In the genomic region with DNA sequence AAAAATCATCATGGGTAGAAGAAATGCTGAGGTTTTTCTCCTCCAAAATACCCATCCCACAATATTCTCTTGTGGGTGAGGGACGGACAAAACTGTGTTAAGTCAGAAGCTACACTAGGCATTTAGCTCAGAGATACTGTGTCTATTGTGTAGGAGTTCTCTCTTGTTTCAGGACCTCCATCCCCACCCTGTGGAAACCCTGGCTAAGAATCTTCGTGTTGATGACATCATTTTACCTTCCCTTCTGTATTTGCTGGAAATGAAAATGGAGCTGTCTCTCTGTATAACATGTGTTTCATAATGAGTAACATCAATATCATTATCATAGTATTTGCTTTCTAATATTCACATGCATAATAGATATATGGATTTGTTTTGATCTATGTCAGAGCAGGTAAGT, we compare ENCODE assay signal across 19 cellular contexts.
DNase-seq lines count a peak whose midpoint lies in the region; ATAC-seq and TF ChIP-seq lines count a peak whose summit lies in the region.
"Had no signal": no experiment of that assay in that cellular context is flagged by ENCODE, and none has a peak within 500 bp of the region (broad histone marks: within the 10 kb centered on the region; RNA-seq: fewer than 3 reads in every experiment).

No MANE protein-coding gene starts in this region.

- no peak for TF ChIP-seq POLR2A in sigmoid colon (IDR thresholded peaks at IDR 0.05)

- H3K4me3 ChIP-seq in sigmoid colon: no peak overlapping the region
- H3K4me3 ChIP-seq: SK-N-MC, skin epidermis had no signal

- DNase-seq in HFFc6 (no peak), fibroblast of peridontal ligament (ENCODE audit: extremely low read depth) (peak; percentile 37), sigmoid colon (no peak), posterior vena cava (ENCODE audit: low spot score) (no peak), NK-92 (lab: John Stamatoyannopoulos, UW; ENCODE audit: unreplicated experiment) (no peak)
- DNase-seq: activated CD4-positive, CD25-positive, alpha-beta regulatory T cell treated with anti-CD3 and anti-CD28 coated beads, Interleukin-2, amount 50 U/mL, for 72 hours; activated effector memory CD4-positive, alpha-beta T cell treated with anti-CD3 and anti-CD28 coated beads, Interleukin-2, amount 50 U/mL, for 16 hours; amniotic stem cell; foreskin melanocyte; left cardiac atrium; NCI-H1436 treated with DMSO at 0.1 percent for 48 hours; stimulated activated CD4-positive, alpha-beta T cell treated with anti-CD3 and anti-CD28 coated beads, Interleukin-4, amount 100 ng/mL, for 1 hour; T1000 had no signal

- no peak overlapping the region for H3K4me3 Mint-ChIP-seq in HFFc6
- H3K4me3 Mint-ChIP-seq in activated T-helper 17 cell treated with anti-CD3 and anti-CD28 coated beads, Interleukin-2, amount 50 U/mL, for 72 hours: no peak overlapping the region

- TF ChIP-seq CTCF in HFFc6 (IDR thresholded peaks at IDR 0.05): no peak
- TF ChIP-seq CTCF in sigmoid colon (IDR thresholded peaks at IDR 0.05): no peak

- peaks cover 8% of the 10 kb centered on the region for H3K9me3 Mint-ChIP-seq in HFFc6
- no peaks in the 10 kb centered on the region for H3K9me3 Mint-ChIP-seq in activated T-helper 17 cell treated with anti-CD3 and anti-CD28 coated beads, Interleukin-2, amount 50 U/mL, for 72 hours

- no peaks in the 10 kb centered on the region for H3K9me3 ChIP-seq in sigmoid colon

- H3K36me3 Mint-ChIP-seq in HFFc6 (ENCODE audit: low read depth): peaks cover 23% of the 10 kb centered on the region
- H3K36me3 Mint-ChIP-seq in activated T-helper 17 cell treated with anti-CD3 and anti-CD28 coated beads, Interleukin-2, amount 50 U/mL, for 72 hours (ENCODE audit: low read depth): no peaks in the 10 kb centered on the region

- no peaks in the 10 kb centered on the region for H3K27me3 ChIP-seq in sigmoid colon

- TF ChIP-seq EP300 in sigmoid colon (IDR thresholded peaks at IDR 0.05): no peak

- intact Hi-C loops in sigmoid colon (cut with DNase I): no loop called here
- intact Hi-C loops in posterior vena cava (cut with DNase I): no loop called here

- H3K36me3 ChIP-seq in sigmoid colon: no peaks in the 10 kb centered on the region

- H3K4me1 ChIP-seq in sigmoid colon: peaks cover 0 to 25% (median 24%) of the 10 kb centered on the region in 4 donors
- H3K4me1 ChIP-seq: parathyroid adenoma had no signal

- H3K27ac Mint-ChIP-seq in HFFc6: peak overlapping the region; percentile 72
- H3K27ac Mint-ChIP-seq in activated T-helper 17 cell treated with anti-CD3 and anti-CD28 coated beads, Interleukin-2, amount 50 U/mL, for 72 hours: no peak overlapping the region

- WGBS in sigmoid colon, 2 donors: 60 to 72% methylated on average over 2 of the region's 2 CpGs

- ATAC-seq in activated T-helper 17 cell treated with anti-CD3 and anti-CD28 coated beads, Interleukin-2, amount 50 U/mL, for 72 hours (replicated peaks): peak; percentile 67
- ATAC-seq in HG03442 (IDR thresholded peaks at IDR 0.05; ENCODE audit: unreplicated experiment): no peak
- ATAC-seq: Panc1 had no signal

- H3K27me3 Mint-ChIP-seq in HFFc6 (ENCODE audit: insufficient read depth): no peaks in the 10 kb centered on the region; the same call in 1 of the 2 replicates
- peaks cover 8% of the 10 kb centered on the region for H3K27me3 Mint-ChIP-seq in activated T-helper 17 cell treated with anti-CD3 and anti-CD28 coated beads, Interleukin-2, amount 50 U/mL, for 72 hours

- H3K27ac ChIP-seq in sigmoid colon: peak overlapping the region; percentile 8 to 69 (median 54)
- H3K27ac ChIP-seq: parathyroid adenoma, SK-N-MC had no signal

- H3K4me1 Mint-ChIP-seq in HFFc6 (ENCODE audit: low read depth): peaks cover 68% of the 10 kb centered on the region
- H3K4me1 Mint-ChIP-seq in activated T-helper 17 cell treated with anti-CD3 and anti-CD28 coated beads, Interleukin-2, amount 50 U/mL, for 72 hours: no peaks in the 10 kb centered on the region
